Comparison of ENCODE assay signal across 8 cellular contexts in the genomic region with DNA sequence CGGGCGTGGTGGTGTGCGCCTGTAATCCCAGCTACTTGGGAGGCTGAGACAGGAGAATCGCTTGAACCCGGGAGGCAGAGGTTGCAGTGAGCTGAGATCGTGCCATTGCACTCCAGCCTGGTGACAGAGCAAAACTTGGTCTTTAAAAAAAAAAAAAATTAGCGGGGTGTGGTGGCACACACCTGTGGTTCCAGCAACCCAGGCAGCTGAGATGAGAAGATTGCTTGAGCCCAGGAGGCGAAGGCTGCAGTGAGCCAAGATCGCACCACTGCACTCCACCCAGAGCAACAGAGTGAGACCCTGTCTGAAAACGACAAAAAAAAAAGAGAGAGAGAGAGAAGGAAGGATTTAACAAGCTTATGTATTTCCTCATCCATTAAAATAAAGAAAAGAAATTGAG. TPM values are rescaled to one million over a fixed set of nuclear protein-coding genes. Genes with fewer than 3 reads are reported as not detected.
DNase-seq lines count a peak whose midpoint lies in the region; ATAC-seq lines count a peak whose summit lies in the region.
"Not testable (repeated sequence)": the region's sequence is repeated elsewhere in the genome, so short reads cannot be mapped to it uniquely, and the experiment has no call there.

No MANE protein-coding gene starts in this region.

- H3K4me1 ChIP-seq in BLaER1 treated with 17β-estradiol and CSF1 and Interleukin-3, amounts not matched to agents 10 nM and 100 nM = peaks cover 47 to 82% (median 60%) of the 10 kb centered on the region in 10 experiments

- not testable (repeated sequence) for ATAC-seq in T-cell (replicated peaks in 1 of 4); activated T-helper 17 cell treated with anti-CD3 and anti-CD28 coated beads, Interleukin-2, amount 50 U/mL, for 72 hours (replicated peaks); naive B cell (ENCODE audit: low read depth in 2 of 2); stimulated activated naive CD8-positive, alpha-beta T cell treated with anti-CD3 and anti-CD28 coated beads, Interleukin-15, amount 100 ng/mL, for 72 hours
- peak; percentile 9 for ATAC-seq in activated naive CD8-positive, alpha-beta T cell treated with anti-CD3 and anti-CD28 coated beads, Interleukin-2, amount 10 ng/mL, durations not matched to agents 7 days and 5 days (ENCODE audit: low read depth)

- H3K9me3 ChIP-seq in BLaER1 treated with 17β-estradiol and CSF1 and Interleukin-3, amounts not matched to agents 10 nM and 100 nM (replicated peaks in 1 of 11) = not testable (repeated sequence)

- H3K27me3 Mint-ChIP-seq in IgD-negative memory B cell; T-cell; activated T-helper 17 cell treated with anti-CD3 and anti-CD28 coated beads, Interleukin-2, amount 50 U/mL, for 72 hours; activated naive CD8-positive, alpha-beta T cell treated with anti-CD3 and anti-CD28 coated beads, Interleukin-2, amount 10 ng/mL, durations not matched to agents 7 days and 5 days; naive B cell; stimulated activated naive CD8-positive, alpha-beta T cell treated with anti-CD3 and anti-CD28 coated beads, Interleukin-15, amount 100 ng/mL, for 72 hours: not testable (repeated sequence)

- H3K36me3 Mint-ChIP-seq in IgD-negative memory B cell; T-cell; activated T-helper 17 cell treated with anti-CD3 and anti-CD28 coated beads, Interleukin-2, amount 50 U/mL, for 72 hours (ENCODE audit: low read depth); activated naive CD8-positive, alpha-beta T cell treated with anti-CD3 and anti-CD28 coated beads, Interleukin-2, amount 10 ng/mL, durations not matched to agents 7 days and 5 days; naive B cell: not testable (repeated sequence)

- H3K4me3 ChIP-seq in BLaER1 treated with 17β-estradiol and CSF1 and Interleukin-3, amounts not matched to agents 10 nM and 100 nM = peak overlapping the region; percentile 4 to 54 (median 34); a peak in 13 of 20 replicates

- POLR2A ChIA-PET in T-cell (lab: Charles Lee) = interaction anchor here (0.6 to 0.9 kb wide), 5 partner anchors 27 to 110 kb away, joined by 3 to 5 read pairs (median 3); no protein-coding TSS in a partner anchor
- POLR2A ChIA-PET in activated naive CD8-positive, alpha-beta T cell treated with anti-CD3 and anti-CD28 coated beads, Interleukin-2, amount 10 ng/mL, durations not matched to agents 7 days and 5 days (lab: Charles Lee) = interaction anchor here (0.6 to 1.2 kb wide), 4 partner anchors 27 to 145 kb away, joined by 3 to 6 read pairs (median 4); no protein-coding TSS in a partner anchor

- peak overlapping the region; percentile 56 to 85 (median 75) for H3K4me2 ChIP-seq in BLaER1 treated with 17β-estradiol and CSF1 and Interleukin-3, amounts not matched to agents 10 nM and 100 nM

- DNase-seq in T-cell (peak in 18 of 34 experiments; percentile 7 to 38 (median 20)), naive B cell (peak; percentile 20)
- peak; percentile 22 for DNase-seq in activated CD4-positive, alpha-beta T cell treated with anti-CD3 and anti-CD28 coated beads, Interleukin-2, amount 50 U/mL, for 1 hour
- DNase-seq in activated naive CD8-positive, alpha-beta T cell treated with anti-CD3 and anti-CD28 coated beads, Interleukin-2, amount 10 ng/mL, durations not matched to agents 7 days and 5 days = peak; percentile 46
- peak in 1 of 2 donors; percentile 52 for DNase-seq in stimulated activated naive CD8-positive, alpha-beta T cell treated with anti-CD3 and anti-CD28 coated beads, Interleukin-15, amount 100 ng/mL, for 72 hours

- CTCF ChIA-PET in T-cell (lab: Charles Lee) = interaction anchor here (0.6 to 1.2 kb wide), 5 partner anchors 27 to 226 kb away, joined by 3 to 4 read pairs (median 3); a partner anchor contains a TSS

- H3K4me1 Mint-ChIP-seq in IgD-negative memory B cell (peaks cover 42 to 54% (median 49%) of the 10 kb centered on the region in 3 donors), T-cell (peaks cover 74 to 85% (median 81%) of the 10 kb centered on the region in 3 donors), naive B cell (peaks cover 36 to 70% (median 40%) of the 10 kb centered on the region in 3 donors)
- H3K4me1 Mint-ChIP-seq in activated T-helper 17 cell treated with anti-CD3 and anti-CD28 coated beads, Interleukin-2, amount 50 U/mL, for 72 hours = peaks cover 25% of the 10 kb centered on the region
- H3K4me1 Mint-ChIP-seq in activated naive CD8-positive, alpha-beta T cell treated with anti-CD3 and anti-CD28 coated beads, Interleukin-2, amount 10 ng/mL, durations not matched to agents 7 days and 5 days = peaks cover 60% of the 10 kb centered on the region
- peaks cover 70% of the 10 kb centered on the region for H3K4me1 Mint-ChIP-seq in stimulated activated naive CD8-positive, alpha-beta T cell treated with anti-CD3 and anti-CD28 coated beads, Interleukin-15, amount 100 ng/mL, for 72 hours

- peak overlapping the region; percentile 8 to 65 (median 51); a peak in 19 of 22 replicates for H3K9ac ChIP-seq in BLaER1 treated with 17β-estradiol and CSF1 and Interleukin-3, amounts not matched to agents 10 nM and 100 nM

- H3K27ac Mint-ChIP-seq in IgD-negative memory B cell (peak overlapping the region; percentile 58 to 77 (median 74)), T-cell (peak overlapping the region; percentile 91 to 92), naive B cell (peak overlapping the region; percentile 78 to 98 (median 86))
- H3K27ac Mint-ChIP-seq in activated T-helper 17 cell treated with anti-CD3 and anti-CD28 coated beads, Interleukin-2, amount 50 U/mL, for 72 hours = peak overlapping the region; percentile 89
- H3K27ac Mint-ChIP-seq in activated naive CD8-positive, alpha-beta T cell treated with anti-CD3 and anti-CD28 coated beads, Interleukin-2, amount 10 ng/mL, durations not matched to agents 7 days and 5 days = peak overlapping the region; percentile 90
- peak overlapping the region; percentile 16 to 77 for H3K27ac Mint-ChIP-seq in stimulated activated naive CD8-positive, alpha-beta T cell treated with anti-CD3 and anti-CD28 coated beads, Interleukin-15, amount 100 ng/mL, for 72 hours

- not testable (repeated sequence) for H3K9me3 Mint-ChIP-seq in IgD-negative memory B cell; T-cell; activated T-helper 17 cell treated with anti-CD3 and anti-CD28 coated beads, Interleukin-2, amount 50 U/mL, for 72 hours; activated naive CD8-positive, alpha-beta T cell treated with anti-CD3 and anti-CD28 coated beads, Interleukin-2, amount 10 ng/mL, durations not matched to agents 7 days and 5 days; naive B cell; stimulated activated naive CD8-positive, alpha-beta T cell treated with anti-CD3 and anti-CD28 coated beads, Interleukin-15, amount 100 ng/mL, for 72 hours

- not testable (repeated sequence) for H3K36me3 ChIP-seq in BLaER1 treated with 17β-estradiol and CSF1 and Interleukin-3, amounts not matched to agents 10 nM and 100 nM

- peak overlapping the region in 10 of 11 experiments; percentile 42 to 74 (median 66); a peak in 19 of 22 replicates for H3K27ac ChIP-seq in BLaER1 treated with 17β-estradiol and CSF1 and Interleukin-3, amounts not matched to agents 10 nM and 100 nM

- H3K27me3 ChIP-seq in BLaER1 treated with 17β-estradiol and CSF1 and Interleukin-3, amounts not matched to agents 10 nM and 100 nM = peaks cover 0 to 22% (median 19%) of the 10 kb centered on the region in 11 experiments; a peak in 18 of 22 replicates

- not testable (repeated sequence) for H4K20me1 ChIP-seq in BLaER1 treated with 17β-estradiol and CSF1 and Interleukin-3, amounts not matched to agents 10 nM and 100 nM

- H3K4me3 Mint-ChIP-seq in IgD-negative memory B cell (peak overlapping the region in 3 of 4 donors; percentile 68 to 77 (median 69)), T-cell (peak overlapping the region; percentile 58 to 91 (median 68)), naive B cell (peak overlapping the region in 7 of 8 donors; percentile 14 to 76 (median 63))
- H3K4me3 Mint-ChIP-seq in activated T-helper 17 cell treated with anti-CD3 and anti-CD28 coated beads, Interleukin-2, amount 50 U/mL, for 72 hours = peak overlapping the region; percentile 93
- peak overlapping the region; percentile 78 for H3K4me3 Mint-ChIP-seq in activated naive CD8-positive, alpha-beta T cell treated with anti-CD3 and anti-CD28 coated beads, Interleukin-2, amount 10 ng/mL, durations not matched to agents 7 days and 5 days
- H3K4me3 Mint-ChIP-seq in stimulated activated naive CD8-positive, alpha-beta T cell treated with anti-CD3 and anti-CD28 coated beads, Interleukin-15, amount 100 ng/mL, for 72 hours = peak overlapping the region; percentile 71 to 81

RNA-seq across cellular contexts. Expression of a gene that starts 2.7 kb away (rescaled TPM):
- polyA plus RNA-seq in IgD-negative memory B cell (1.6 TPM), naive B cell (ENCODE audit: low read depth in 6 of 6) (1 to 10 TPM; 1.9 to 6.5 (median 4.1) TPM)
- 10 to 100 TPM; 12.4 to 25.2 (median 17.8) TPM for total RNA-seq in T-cell
- 10 to 100 TPM; 10.6 to 16.4 TPM for total RNA-seq in activated T-helper 17 cell treated with anti-CD3 and anti-CD28 coated beads, Interleukin-2, amount 50 U/mL, for 72 hours
- total RNA-seq in activated naive CD8-positive, alpha-beta T cell treated with anti-CD3 and anti-CD28 coated beads, Interleukin-2, amount 10 ng/mL, durations not matched to agents 7 days and 5 days = 10 to 100 TPM; 24.3 to 25.8 TPM
